18 cellular contexts compared by ENCODE assay signal in genomic region chr5:19555876-19556275, GRCh38.
DNase-seq lines count a peak whose midpoint lies in the region; FAIRE-seq and TF ChIP-seq lines count a peak whose summit lies in the region.
"Had no signal": no experiment of that assay in that cellular context is flagged by ENCODE, and none has a peak within 500 bp of the region (broad histone marks: within the 10 kb centered on the region; RNA-seq: fewer than 3 reads in every experiment).

No MANE protein-coding gene starts in this region.

- H3K4me3 ChIP-seq in astrocyte (ENCODE audit: insufficient read depth, low read depth, low read length) (no peak overlapping the region), neural progenitor cell (no peak overlapping the region), endodermal cell (ENCODE audit: low read length) (no peak overlapping the region)
- H3K4me3 ChIP-seq: HAP-1 had no signal

- H3K4me1 ChIP-seq in astrocyte (ENCODE audit: insufficient read depth, low read length) (no peaks in the 10 kb centered on the region), neural progenitor cell (no peaks in the 10 kb centered on the region), endodermal cell (ENCODE audit: control insufficient read depth, insufficient read depth, low read length) (no peaks in the 10 kb centered on the region)
- H3K4me1 ChIP-seq: HAP-1 had no signal

- no peaks in the 10 kb centered on the region for H3K36me3 ChIP-seq in astrocyte (ENCODE audit: insufficient read depth, low read length)
- no peaks in the 10 kb centered on the region for H3K36me3 ChIP-seq in neural progenitor cell
- no peaks in the 10 kb centered on the region for H3K36me3 ChIP-seq in endodermal cell (ENCODE audit: control insufficient read depth, insufficient read depth, low read length)
- H3K36me3 ChIP-seq: BE2C, HAP-1 had no signal

- H3K27me3 Mint-ChIP-seq in astrocyte (ENCODE audit: low read depth, unreplicated experiment) (no peaks in the 10 kb centered on the region), neural progenitor cell (ENCODE audit: insufficient read depth, low read depth) (peaks cover 2% of the 10 kb centered on the region), endodermal cell (ENCODE audit: insufficient read depth) (no peaks in the 10 kb centered on the region)
- H3K27me3 Mint-ChIP-seq: CD4-positive, alpha-beta memory T cell; IgD-negative memory B cell had no signal

- no peaks in the 10 kb centered on the region for H3K79me2 ChIP-seq in astrocyte (ENCODE audit: insufficient read depth, low read length)
- no peaks in the 10 kb centered on the region for H3K79me2 ChIP-seq in neural progenitor cell (ENCODE audit: low read depth)

- H3K36me3 Mint-ChIP-seq in astrocyte (ENCODE audit: low read depth, unreplicated experiment) (no peaks in the 10 kb centered on the region), neural progenitor cell (no peaks in the 10 kb centered on the region), endodermal cell (ENCODE audit: low read depth) (no peaks in the 10 kb centered on the region)
- H3K36me3 Mint-ChIP-seq: CD4-positive, alpha-beta memory T cell; IgD-negative memory B cell had no signal

- no peak overlapping the region for H3K9ac ChIP-seq in astrocyte (ENCODE audit: low read length)
- no peak overlapping the region for H3K9ac ChIP-seq in neural progenitor cell
- H3K9ac ChIP-seq in endodermal cell (ENCODE audit: extremely low read depth, low read length, poor library complexity, severe bottlenecking), result no peak overlapping the region

- H3K9me3 Mint-ChIP-seq in astrocyte (ENCODE audit: unreplicated experiment) (peaks cover 2% of the 10 kb centered on the region), neural progenitor cell (no peaks in the 10 kb centered on the region), endodermal cell (peaks cover 9% of the 10 kb centered on the region)

- no peaks in the 10 kb centered on the region for H3F3A ChIP-seq in neural progenitor cell (ENCODE audit: low read depth)

- H3K4me3 Mint-ChIP-seq in astrocyte (ENCODE audit: unreplicated experiment) (no peak overlapping the region), neural progenitor cell (no peak overlapping the region), endodermal cell (no peak overlapping the region)
- H3K4me3 Mint-ChIP-seq: CD4-positive, alpha-beta memory T cell; HFFc6; IgD-negative memory B cell had no signal

- H4K20me1 ChIP-seq in astrocyte (ENCODE audit: insufficient read depth, low read length) (no peaks in the 10 kb centered on the region), neural progenitor cell (ENCODE audit: low read depth) (no peaks in the 10 kb centered on the region)

- peak; percentile 20 for DNase-seq in EL
- peak; percentile 42 for DNase-seq in HT1080 (ENCODE audit: low read depth)
- peak; percentile 20 for DNase-seq in astrocyte (ENCODE audit: low read depth)
- no peak for DNase-seq in neural progenitor cell (ENCODE audit: low spot score)
- no peak for DNase-seq in hepatic stellate cell (ENCODE audit: low spot score)
- no peak for DNase-seq in NCI-H345 (lab: John Stamatoyannopoulos, UW)
- DNase-seq in endodermal cell, result no peak
- DNase-seq: CD4-positive, alpha-beta memory T cell; DMS79; GF-D8; HFFc6 had no signal

- H3K4me2 ChIP-seq in astrocyte (ENCODE audit: low read length) (peak overlapping the region; percentile 25), neural progenitor cell (no peak overlapping the region)

- FAIRE-seq in astrocyte (lab: Jason Lieb, UNC), result no peak
- FAIRE-seq: A204.1, GM19239, H1 had no signal

- no peak overlapping the region for H3K27ac ChIP-seq in astrocyte (ENCODE audit: low read depth, low read length)
- no peak overlapping the region for H3K27ac ChIP-seq in neural progenitor cell
- no peak overlapping the region for H3K27ac ChIP-seq in endodermal cell (ENCODE audit: low read depth, low read length)
- H3K27ac ChIP-seq: C4-2B had no signal

- H3K9me3 ChIP-seq in astrocyte (ENCODE audit: insufficient read depth, low read depth, low read length) (no peaks in the 10 kb centered on the region), neural progenitor cell (ENCODE audit: low read depth) (no peaks in the 10 kb centered on the region), endodermal cell (ENCODE audit: control insufficient read depth, low read length) (peaks cover 12% of the 10 kb centered on the region)
- H3K9me3 ChIP-seq: BE2C, HAP-1 had no signal

- peaks cover 8% of the 10 kb centered on the region for H3K4me1 Mint-ChIP-seq in astrocyte (ENCODE audit: low read depth, unreplicated experiment)
- no peaks in the 10 kb centered on the region for H3K4me1 Mint-ChIP-seq in neural progenitor cell
- peaks cover 10% of the 10 kb centered on the region for H3K4me1 Mint-ChIP-seq in endodermal cell
- H3K4me1 Mint-ChIP-seq: CD4-positive, alpha-beta memory T cell; IgD-negative memory B cell had no signal

- H2AFZ ChIP-seq in astrocyte (ENCODE audit: low read depth, low read length) (no peak overlapping the region), neural progenitor cell (replicated peaks) (peak overlapping the region; percentile 26)

- no peaks in the 10 kb centered on the region for H3K27me3 ChIP-seq in astrocyte (ENCODE audit: insufficient read depth, low read length)
- H3K27me3 ChIP-seq in neural progenitor cell, result no peaks in the 10 kb centered on the region
- H3K27me3 ChIP-seq in endodermal cell (ENCODE audit: control insufficient read depth, insufficient read depth, low read length, poor library complexity, severe bottlenecking), result no peaks in the 10 kb centered on the region
- H3K27me3 ChIP-seq: BE2C had no signal

- TF ChIP-seq CTCF in astrocyte (IDR thresholded peaks at IDR 0.05; ENCODE audit: insufficient read depth, low read depth, low read length) (no peak), neural progenitor cell (IDR thresholded peaks at IDR 0.05) (no peak), endodermal cell (conservative IDR thresholded peaks at IDR 0.05) (no peak)

- H3K27ac Mint-ChIP-seq in astrocyte (ENCODE audit: unreplicated experiment), result no peak overlapping the region
- H3K27ac Mint-ChIP-seq in neural progenitor cell, result no peak overlapping the region
- no peak overlapping the region for H3K27ac Mint-ChIP-seq in endodermal cell
- H3K27ac Mint-ChIP-seq: CD4-positive, alpha-beta memory T cell; HFFc6; IgD-negative memory B cell had no signal

Comparison
In these comparisons a context has a peak if more than half of its experiments do, and no peak if none do; other contexts are left out.
1. DNase-seq: peak in EL (single experiment), HT1080 (single experiment) and astrocyte (single experiment); none in neural progenitor cell (single experiment), hepatic stellate cell (single experiment), NCI-H345 (single experiment) and endodermal cell (single experiment).